ENCODE assay signal across 13 cellular contexts in genomic region chr1:235651170-235651806, GRCh38. TPM values are rescaled to one million over a fixed set of nuclear protein-coding genes. Genes with fewer than 3 reads are reported as not detected.
DNase-seq lines count a peak whose midpoint lies in the region; ATAC-seq and TF ChIP-seq lines count a peak whose summit lies in the region.
"Had no signal": no experiment of that assay in that cellular context is flagged by ENCODE, and none has a peak within 500 bp of the region (broad histone marks: within the 10 kb centered on the region; RNA-seq: fewer than 3 reads in every experiment).

No MANE protein-coding gene starts in this region.

- H3K4me1 ChIP-seq in thyroid gland, result peaks cover 10 to 26% of the 10 kb centered on the region in 2 donors

- H3K36me3 ChIP-seq in thyroid gland, result no peaks in the 10 kb centered on the region
- H3K36me3 ChIP-seq: cardiac muscle cell, upper lobe of left lung had no signal

- peak overlapping the region; percentile 48 for H3K4me3 Mint-ChIP-seq in activated naive CD4-positive, alpha-beta T cell treated with anti-CD3 and anti-CD28 coated beads for 36 hours
- H3K4me3 Mint-ChIP-seq in activated T-helper 17 cell treated with anti-CD3 and anti-CD28 coated beads, Interleukin-2, amount 50 U/mL, for 72 hours, result peak overlapping the region; percentile 56
- peak overlapping the region; percentile 36 for H3K4me3 Mint-ChIP-seq in stimulated activated effector memory CD8-positive, alpha-beta T cell treated with anti-CD3 and anti-CD28 coated beads, Interleukin-12 subunit alpha, Interleukin-12 subunit beta, amount 100 ng/mL, for 72 hours

- H3K9me3 Mint-ChIP-seq in activated naive CD4-positive, alpha-beta T cell treated with anti-CD3 and anti-CD28 coated beads for 36 hours, result peaks cover 8% of the 10 kb centered on the region
- H3K9me3 Mint-ChIP-seq in activated naive CD4-positive, alpha-beta T cell treated with anti-CD3 and anti-CD28 coated beads, Interleukin-2, amount 50 U/mL, for 72 hours, result peaks cover 5 to 7% of the 10 kb centered on the region in 2 donors
- peaks cover 4% of the 10 kb centered on the region for H3K9me3 Mint-ChIP-seq in activated T-helper 17 cell treated with anti-CD3 and anti-CD28 coated beads, Interleukin-2, amount 50 U/mL, for 72 hours
- H3K9me3 Mint-ChIP-seq in stimulated activated effector memory CD8-positive, alpha-beta T cell treated with anti-CD3 and anti-CD28 coated beads, Interleukin-12 subunit alpha, Interleukin-12 subunit beta, amount 100 ng/mL, for 72 hours, result no peaks in the 10 kb centered on the region

- H3K27ac ChIP-seq in thyroid gland, result no peak overlapping the region
- H3K27ac ChIP-seq: cardiac muscle cell, upper lobe of left lung had no signal

- no peak overlapping the region for H3K27ac Mint-ChIP-seq in activated naive CD4-positive, alpha-beta T cell treated with anti-CD3 and anti-CD28 coated beads for 36 hours
- peak overlapping the region in 1 of 2 donors; percentile 1 for H3K27ac Mint-ChIP-seq in activated naive CD4-positive, alpha-beta T cell treated with anti-CD3 and anti-CD28 coated beads, Interleukin-2, amount 50 U/mL, for 72 hours
- no peak overlapping the region for H3K27ac Mint-ChIP-seq in activated T-helper 17 cell treated with anti-CD3 and anti-CD28 coated beads, Interleukin-2, amount 50 U/mL, for 72 hours
- H3K27ac Mint-ChIP-seq in stimulated activated effector memory CD8-positive, alpha-beta T cell treated with anti-CD3 and anti-CD28 coated beads, Interleukin-12 subunit alpha, Interleukin-12 subunit beta, amount 100 ng/mL, for 72 hours, result no peak overlapping the region

- CTCF ChIA-PET in activated naive CD4-positive, alpha-beta T cell treated with anti-CD3 and anti-CD28 coated beads for 36 hours (lab: Charles Lee), result interaction anchor here (0.7 kb wide), 2 partner anchors 9 to 1001 kb away, joined by 3 read pairs; no protein-coding TSS in a partner anchor

- H3K4me1 Mint-ChIP-seq in activated naive CD4-positive, alpha-beta T cell treated with anti-CD3 and anti-CD28 coated beads for 36 hours (ENCODE audit: low read depth), result peaks cover 11% of the 10 kb centered on the region
- H3K4me1 Mint-ChIP-seq in activated T-helper 17 cell treated with anti-CD3 and anti-CD28 coated beads, Interleukin-2, amount 50 U/mL, for 72 hours, result peaks cover 5% of the 10 kb centered on the region
- peaks cover 25% of the 10 kb centered on the region for H3K4me1 Mint-ChIP-seq in stimulated activated effector memory CD8-positive, alpha-beta T cell treated with anti-CD3 and anti-CD28 coated beads, Interleukin-12 subunit alpha, Interleukin-12 subunit beta, amount 100 ng/mL, for 72 hours

- no peak for DNase-seq in activated naive CD4-positive, alpha-beta T cell treated with anti-CD3 and anti-CD28 coated beads for 36 hours
- no peak for DNase-seq in activated naive CD4-positive, alpha-beta T cell treated with anti-CD3 and anti-CD28 coated beads, Interleukin-2, amount 50 U/mL, for 72 hours (ENCODE audit: low spot score in 2 of 2)
- DNase-seq in stimulated activated effector memory CD8-positive, alpha-beta T cell treated with anti-CD3 and anti-CD28 coated beads, Interleukin-12 subunit alpha, Interleukin-12 subunit beta, amount 100 ng/mL, for 72 hours (ENCODE audit: low spot score in 2 of 2), result no peak
- DNase-seq in thyroid gland, result no peak
- DNase-seq in stimulated activated CD4-positive, alpha-beta T cell treated with anti-CD3 and anti-CD28 coated beads, Interleukin-15, amount 100 ng/mL, for 24 hours, result no peak
- DNase-seq: NCI-H1436 treated with DMSO at 0.1 percent for 48 hours, SK-N-SH had no signal

- no peak for TF ChIP-seq POLR2A in thyroid gland (IDR thresholded peaks at IDR 0.05)

- WGBS in thyroid gland, 2 donors, result 46% methylated on average over 10 of the region's 10 CpGs

- H3K4me3 ChIP-seq in iPS-18c (ENCODE audit: insufficient read depth, low read depth, low read length), result peak overlapping the region; percentile 67; the same call in 1 of the 2 replicates
- H3K4me3 ChIP-seq in thyroid gland (replicated peaks in 1 of 3), result no peak overlapping the region

- peaks cover 67% of the 10 kb centered on the region for H3K27me3 Mint-ChIP-seq in activated naive CD4-positive, alpha-beta T cell treated with anti-CD3 and anti-CD28 coated beads for 36 hours (ENCODE audit: low read depth)
- peaks cover 53% of the 10 kb centered on the region for H3K27me3 Mint-ChIP-seq in activated T-helper 17 cell treated with anti-CD3 and anti-CD28 coated beads, Interleukin-2, amount 50 U/mL, for 72 hours

- H3K9me3 ChIP-seq in iPS-18c (ENCODE audit: control insufficient read depth, insufficient read depth, low read length) (no peaks in the 10 kb centered on the region), thyroid gland (no peaks in the 10 kb centered on the region)
- H3K9me3 ChIP-seq: SK-N-SH, upper lobe of left lung had no signal

- peaks cover 8% of the 10 kb centered on the region for H3K27me3 ChIP-seq in thyroid gland

- no peak for TF ChIP-seq CTCF in thyroid gland (IDR thresholded peaks at IDR 0.05)

- peaks cover 4% of the 10 kb centered on the region for H3K36me3 Mint-ChIP-seq in activated naive CD4-positive, alpha-beta T cell treated with anti-CD3 and anti-CD28 coated beads for 36 hours (ENCODE audit: low read depth)
- peaks cover 11 to 29% of the 10 kb centered on the region in 2 donors for H3K36me3 Mint-ChIP-seq in activated naive CD4-positive, alpha-beta T cell treated with anti-CD3 and anti-CD28 coated beads, Interleukin-2, amount 50 U/mL, for 72 hours
- peaks cover 13% of the 10 kb centered on the region for H3K36me3 Mint-ChIP-seq in activated T-helper 17 cell treated with anti-CD3 and anti-CD28 coated beads, Interleukin-2, amount 50 U/mL, for 72 hours (ENCODE audit: low read depth)
- H3K36me3 Mint-ChIP-seq in stimulated activated effector memory CD8-positive, alpha-beta T cell treated with anti-CD3 and anti-CD28 coated beads, Interleukin-12 subunit alpha, Interleukin-12 subunit beta, amount 100 ng/mL, for 72 hours, result peaks cover 7% of the 10 kb centered on the region

- ATAC-seq in activated naive CD4-positive, alpha-beta T cell treated with anti-CD3 and anti-CD28 coated beads, Interleukin-2, amount 50 U/mL, for 72 hours, result no peak
- no peak for ATAC-seq in activated T-helper 17 cell treated with anti-CD3 and anti-CD28 coated beads, Interleukin-2, amount 50 U/mL, for 72 hours (replicated peaks)
- no peak for ATAC-seq in stimulated activated effector memory CD8-positive, alpha-beta T cell treated with anti-CD3 and anti-CD28 coated beads, Interleukin-12 subunit alpha, Interleukin-12 subunit beta, amount 100 ng/mL, for 72 hours
- ATAC-seq in GM19351 (IDR thresholded peaks at IDR 0.05; ENCODE audit: unreplicated experiment), result no peak

- intact Hi-C loops in activated naive CD4-positive, alpha-beta T cell treated with anti-CD3 and anti-CD28 coated beads for 36 hours (cut with micrococcal nuclease), result no loop called here
- intact Hi-C loops in thyroid gland (cut with DNase I), result no loop called here

RNA-seq across cellular contexts. Expression of gene GNG4, which starts 1.7 kb away (rescaled TPM):
- total RNA-seq in activated naive CD4-positive, alpha-beta T cell treated with anti-CD3 and anti-CD28 coated beads for 36 hours, result under 1 TPM in 1 of 2 experiments, not detected in 1; 0.15 TPM
- under 1 TPM; 0.70 to 0.75 TPM for total RNA-seq in activated naive CD4-positive, alpha-beta T cell treated with anti-CD3 and anti-CD28 coated beads, Interleukin-2, amount 50 U/mL, for 72 hours
- total RNA-seq in activated T-helper 17 cell treated with anti-CD3 and anti-CD28 coated beads, Interleukin-2, amount 50 U/mL, for 72 hours, result 1 to 10 TPM in 1 of 2 donors, under 1 TPM in 1; 0.32 to 2.1 TPM
- 1 to 10 TPM in 1 of 4 donors, under 1 TPM in 2, not detected in 1; under 0.01 to 3.0 (median 0.13) TPM for total RNA-seq in thyroid gland
- total RNA-seq: left lobe of liver had no signal
